ENCODE assay signal across 1 cellular context in the genomic region with DNA sequence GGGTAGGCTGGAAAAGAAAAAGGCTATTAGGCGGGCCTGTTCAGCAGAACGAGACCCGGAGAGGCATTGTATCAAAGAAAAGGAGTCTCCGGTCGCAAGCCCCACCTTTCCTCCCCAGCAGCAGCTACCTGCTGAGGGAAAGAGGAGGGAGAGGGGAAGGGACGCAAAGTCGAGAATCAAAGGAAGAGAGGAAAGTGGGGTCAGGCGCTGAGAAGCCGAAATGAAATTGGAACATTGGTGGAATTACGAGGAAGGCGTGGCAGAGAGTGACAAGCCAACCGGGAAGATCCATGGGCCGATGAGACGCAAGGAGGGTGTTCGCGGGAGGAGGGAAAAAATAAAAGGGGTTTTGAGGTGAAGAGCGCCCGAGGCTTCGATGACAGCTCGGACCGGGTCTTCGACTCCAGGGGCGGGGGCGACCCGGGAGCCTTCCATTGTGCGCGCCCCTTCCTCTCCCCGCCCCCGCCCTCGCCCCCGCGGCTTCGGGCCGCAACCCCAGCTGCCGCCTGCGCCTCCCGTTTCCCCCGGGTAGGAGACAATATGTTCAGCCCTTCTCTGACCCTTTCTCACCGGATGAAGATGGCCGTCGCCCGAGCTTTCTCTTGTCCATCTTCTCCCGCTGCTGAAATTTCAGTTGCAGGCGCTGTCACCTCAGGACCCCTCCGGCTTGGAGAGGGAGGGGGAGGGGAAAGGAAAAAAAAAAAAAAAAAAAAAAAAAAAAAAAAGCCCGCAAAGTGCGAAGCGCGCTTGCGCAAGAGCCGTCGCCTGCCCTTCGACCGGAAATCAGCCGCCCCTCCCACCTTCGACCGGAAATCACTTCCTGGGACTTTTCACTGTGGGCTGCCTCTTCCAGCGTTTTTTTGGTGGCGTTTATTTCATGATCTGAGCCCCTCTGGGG.
A peak's percentile ranks its signal among the peaks of the same experiment; 100 is the strongest.
TF ChIP-seq lines count a peak whose summit lies in the region.

A gene with protein sequence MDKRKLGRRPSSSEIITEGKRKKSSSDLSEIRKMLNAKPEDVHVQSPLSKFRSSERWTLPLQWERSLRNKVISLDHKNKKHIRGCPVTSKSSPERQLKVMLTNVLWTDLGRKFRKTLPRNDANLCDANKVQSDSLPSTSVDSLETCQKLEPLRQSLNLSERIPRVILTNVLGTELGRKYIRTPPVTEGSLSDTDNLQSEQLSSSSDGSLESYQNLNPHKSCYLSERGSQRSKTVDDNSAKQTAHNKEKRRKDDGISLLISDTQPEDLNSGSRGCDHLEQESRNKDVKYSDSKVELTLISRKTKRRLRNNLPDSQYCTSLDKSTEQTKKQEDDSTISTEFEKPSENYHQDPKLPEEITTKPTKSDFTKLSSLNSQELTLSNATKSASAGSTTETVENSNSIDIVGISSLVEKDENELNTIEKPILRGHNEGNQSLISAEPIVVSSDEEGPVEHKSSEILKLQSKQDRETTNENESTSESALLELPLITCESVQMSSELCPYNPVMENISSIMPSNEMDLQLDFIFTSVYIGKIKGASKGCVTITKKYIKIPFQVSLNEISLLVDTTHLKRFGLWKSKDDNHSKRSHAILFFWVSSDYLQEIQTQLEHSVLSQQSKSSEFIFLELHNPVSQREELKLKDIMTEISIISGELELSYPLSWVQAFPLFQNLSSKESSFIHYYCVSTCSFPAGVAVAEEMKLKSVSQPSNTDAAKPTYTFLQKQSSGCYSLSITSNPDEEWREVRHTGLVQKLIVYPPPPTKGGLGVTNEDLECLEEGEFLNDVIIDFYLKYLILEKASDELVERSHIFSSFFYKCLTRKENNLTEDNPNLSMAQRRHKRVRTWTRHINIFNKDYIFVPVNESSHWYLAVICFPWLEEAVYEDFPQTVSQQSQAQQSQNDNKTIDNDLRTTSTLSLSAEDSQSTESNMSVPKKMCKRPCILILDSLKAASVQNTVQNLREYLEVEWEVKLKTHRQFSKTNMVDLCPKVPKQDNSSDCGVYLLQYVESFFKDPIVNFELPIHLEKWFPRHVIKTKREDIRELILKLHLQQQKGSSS (minus strand): TSS at position 692 of the 898 bp plus-strand sequence. CDS start 82 bp downstream, at position 610.

TF ChIP-seq in HepG2, 621 proteins besides CTCF, POLR2A, EP300 and RAD21 (continued from another document and continues in another):
- TF ChIP-seq FIP1L1 (IDR thresholded peaks at IDR 0.05; ENCODE audit: borderline replicate concordance, insufficient read depth, low read depth, low read length) (no peak), CCAR2 (optimal IDR thresholded peaks at IDR 0.05; ENCODE audit: low read depth, low read length) (no peak), ZNF709 (CRISPR knock-in tag; IDR thresholded peaks at IDR 0.05) (no peak; the same call in 1 of the 2 replicates), ZFP36 (IDR thresholded peaks at IDR 0.05; ENCODE audit: borderline replicate concordance, low read depth, low read length, partially characterized antibody) (no peak), NFAT5 (CRISPR knock-in tag; IDR thresholded peaks at IDR 0.05) (no peak), NFRKB (IDR thresholded peaks at IDR 0.05) (no peak), ZNF720 (CRISPR knock-in tag; IDR thresholded peaks at IDR 0.05) (no peak), ATF4 (CRISPR knock-in tag; IDR thresholded peaks at IDR 0.05) (no peak), MIER3 (CRISPR knock-in tag; IDR thresholded peaks at IDR 0.05; ENCODE audit: borderline replicate concordance) (no peak), ZNF724P (CRISPR knock-in tag; IDR thresholded peaks at IDR 0.05; ENCODE audit: borderline replicate concordance) (no peak), KDM4B (CRISPR knock-in tag; IDR thresholded peaks at IDR 0.05) (no peak), RAD51 (IDR thresholded peaks at IDR 0.05; ENCODE audit: borderline replicate concordance) (no peak), ZNF232 (CRISPR knock-in tag; IDR thresholded peaks at IDR 0.05; ENCODE audit: borderline replicate concordance) (no peak), EED (CRISPR knock-in tag; IDR thresholded peaks at IDR 0.05) (no peak), TEF (CRISPR knock-in tag; IDR thresholded peaks at IDR 0.05) (no peak), RFX1 (IDR thresholded peaks at IDR 0.05) (no peak), HNRNPH1 (optimal IDR thresholded peaks at IDR 0.05; ENCODE audit: low read depth, low read length) (no peak), ZNF770 (CRISPR knock-in tag; IDR thresholded peaks at IDR 0.05) (no peak), ZBTB20 (CRISPR knock-in tag; IDR thresholded peaks at IDR 0.05; ENCODE audit: borderline replicate concordance, low read depth) (no peak), ZNF460 (CRISPR knock-in tag; IDR thresholded peaks at IDR 0.05; ENCODE audit: borderline replicate concordance) (no peak), PHF20 (CRISPR knock-in tag; IDR thresholded peaks at IDR 0.05) (peak; percentile 57; the same call in 1 of the 2 replicates), GLI4 (CRISPR knock-in tag; IDR thresholded peaks at IDR 0.05; ENCODE audit: borderline replicate concordance) (no peak), HNRNPL (IDR thresholded peaks at IDR 0.05; ENCODE audit: low read depth, low read length) (0 out of 2 replicates have a peak, but pooled peaks have one; percentile 26), THAP8 (CRISPR knock-in tag; IDR thresholded peaks at IDR 0.05; ENCODE audit: borderline replicate concordance) (no peak), ZNF263 (CRISPR knock-in tag; IDR thresholded peaks at IDR 0.05) (no peak), TCF7 (IDR thresholded peaks at IDR 0.05; ENCODE audit: low read depth) (no peak), PCBP1 (IDR thresholded peaks at IDR 0.05; ENCODE audit: borderline replicate concordance, low read depth, low read length) (0 out of 2 replicates have a peak, but pooled peaks have one; percentile 30), SP4 (CRISPR knock-in tag; IDR thresholded peaks at IDR 0.05) (peak; percentile 49; the same call in 1 of the 2 replicates), SUZ12 (IDR thresholded peaks at IDR 0.05; ENCODE audit: low read depth, low read length) (no peak)
- TF ChIP-seq, protein P1, sequence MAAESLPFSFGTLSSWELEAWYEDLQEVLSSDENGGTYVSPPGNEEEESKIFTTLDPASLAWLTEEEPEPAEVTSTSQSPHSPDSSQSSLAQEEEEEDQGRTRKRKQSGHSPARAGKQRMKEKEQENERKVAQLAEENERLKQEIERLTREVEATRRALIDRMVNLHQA (CRISPR knock-in tag; IDR thresholded peaks at IDR 0.05), result no peak
- TF ChIP-seq, protein P2, sequence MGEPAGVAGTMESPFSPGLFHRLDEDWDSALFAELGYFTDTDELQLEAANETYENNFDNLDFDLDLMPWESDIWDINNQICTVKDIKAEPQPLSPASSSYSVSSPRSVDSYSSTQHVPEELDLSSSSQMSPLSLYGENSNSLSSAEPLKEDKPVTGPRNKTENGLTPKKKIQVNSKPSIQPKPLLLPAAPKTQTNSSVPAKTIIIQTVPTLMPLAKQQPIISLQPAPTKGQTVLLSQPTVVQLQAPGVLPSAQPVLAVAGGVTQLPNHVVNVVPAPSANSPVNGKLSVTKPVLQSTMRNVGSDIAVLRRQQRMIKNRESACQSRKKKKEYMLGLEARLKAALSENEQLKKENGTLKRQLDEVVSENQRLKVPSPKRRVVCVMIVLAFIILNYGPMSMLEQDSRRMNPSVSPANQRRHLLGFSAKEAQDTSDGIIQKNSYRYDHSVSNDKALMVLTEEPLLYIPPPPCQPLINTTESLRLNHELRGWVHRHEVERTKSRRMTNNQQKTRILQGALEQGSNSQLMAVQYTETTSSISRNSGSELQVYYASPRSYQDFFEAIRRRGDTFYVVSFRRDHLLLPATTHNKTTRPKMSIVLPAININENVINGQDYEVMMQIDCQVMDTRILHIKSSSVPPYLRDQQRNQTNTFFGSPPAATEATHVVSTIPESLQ (CRISPR knock-in tag; conservative IDR thresholded peaks at IDR 0.05), result no peak
- TF ChIP-seq, protein P3, sequence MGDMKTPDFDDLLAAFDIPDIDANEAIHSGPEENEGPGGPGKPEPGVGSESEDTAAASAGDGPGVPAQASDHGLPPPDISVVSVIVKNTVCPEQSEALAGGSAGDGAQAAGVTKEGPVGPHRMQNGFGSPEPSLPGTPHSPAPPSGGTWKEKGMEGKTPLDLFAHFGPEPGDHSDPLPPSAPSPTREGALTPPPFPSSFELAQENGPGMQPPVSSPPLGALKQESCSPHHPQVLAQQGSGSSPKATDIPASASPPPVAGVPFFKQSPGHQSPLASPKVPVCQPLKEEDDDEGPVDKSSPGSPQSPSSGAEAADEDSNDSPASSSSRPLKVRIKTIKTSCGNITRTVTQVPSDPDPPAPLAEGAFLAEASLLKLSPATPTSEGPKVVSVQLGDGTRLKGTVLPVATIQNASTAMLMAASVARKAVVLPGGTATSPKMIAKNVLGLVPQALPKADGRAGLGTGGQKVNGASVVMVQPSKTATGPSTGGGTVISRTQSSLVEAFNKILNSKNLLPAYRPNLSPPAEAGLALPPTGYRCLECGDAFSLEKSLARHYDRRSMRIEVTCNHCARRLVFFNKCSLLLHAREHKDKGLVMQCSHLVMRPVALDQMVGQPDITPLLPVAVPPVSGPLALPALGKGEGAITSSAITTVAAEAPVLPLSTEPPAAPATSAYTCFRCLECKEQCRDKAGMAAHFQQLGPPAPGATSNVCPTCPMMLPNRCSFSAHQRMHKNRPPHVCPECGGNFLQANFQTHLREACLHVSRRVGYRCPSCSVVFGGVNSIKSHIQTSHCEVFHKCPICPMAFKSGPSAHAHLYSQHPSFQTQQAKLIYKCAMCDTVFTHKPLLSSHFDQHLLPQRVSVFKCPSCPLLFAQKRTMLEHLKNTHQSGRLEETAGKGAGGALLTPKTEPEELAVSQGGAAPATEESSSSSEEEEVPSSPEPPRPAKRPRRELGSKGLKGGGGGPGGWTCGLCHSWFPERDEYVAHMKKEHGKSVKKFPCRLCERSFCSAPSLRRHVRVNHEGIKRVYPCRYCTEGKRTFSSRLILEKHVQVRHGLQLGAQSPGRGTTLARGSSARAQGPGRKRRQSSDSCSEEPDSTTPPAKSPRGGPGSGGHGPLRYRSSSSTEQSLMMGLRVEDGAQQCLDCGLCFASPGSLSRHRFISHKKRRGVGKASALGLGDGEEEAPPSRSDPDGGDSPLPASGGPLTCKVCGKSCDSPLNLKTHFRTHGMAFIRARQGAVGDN (CRISPR knock-in tag; IDR thresholded peaks at IDR 0.05), result peak; percentile 74
